ENCODE assay signal across 1 cellular context in the genomic region with DNA sequence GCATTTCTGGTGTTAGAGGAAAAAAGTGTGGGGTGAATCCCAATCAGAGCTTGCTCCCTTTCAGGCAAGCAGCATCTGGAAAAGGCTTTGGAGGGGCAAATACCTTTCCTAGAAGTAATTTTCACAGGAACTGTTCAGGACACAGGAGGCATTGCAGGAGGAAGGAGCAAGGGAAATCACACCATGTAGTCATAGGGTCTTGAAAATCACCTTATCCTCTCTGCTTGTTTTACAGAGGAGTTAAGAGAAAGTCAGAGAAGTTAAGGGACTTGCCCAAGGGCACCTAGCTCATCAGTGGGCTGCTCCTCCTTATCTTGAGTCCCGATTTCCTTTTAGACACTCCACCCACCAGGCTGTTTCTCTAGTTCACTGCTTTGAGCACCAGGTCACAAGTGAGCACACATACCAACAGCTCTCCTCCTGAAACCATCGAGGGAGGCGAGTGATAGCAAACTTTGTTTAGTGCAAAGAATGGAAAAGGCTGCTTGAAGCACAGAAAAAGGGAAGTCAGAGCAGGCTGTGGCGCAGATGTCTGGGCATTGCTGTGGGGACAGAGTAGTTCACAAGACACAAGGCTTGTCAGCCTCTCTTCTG.
TF ChIP-seq lines count a peak whose summit lies in the region.

No MANE protein-coding gene starts in this region.

TF ChIP-seq in HepG2, 621 proteins besides CTCF, POLR2A, EP300 and RAD21 (continued from another document):
- TF ChIP-seq, protein P1, sequence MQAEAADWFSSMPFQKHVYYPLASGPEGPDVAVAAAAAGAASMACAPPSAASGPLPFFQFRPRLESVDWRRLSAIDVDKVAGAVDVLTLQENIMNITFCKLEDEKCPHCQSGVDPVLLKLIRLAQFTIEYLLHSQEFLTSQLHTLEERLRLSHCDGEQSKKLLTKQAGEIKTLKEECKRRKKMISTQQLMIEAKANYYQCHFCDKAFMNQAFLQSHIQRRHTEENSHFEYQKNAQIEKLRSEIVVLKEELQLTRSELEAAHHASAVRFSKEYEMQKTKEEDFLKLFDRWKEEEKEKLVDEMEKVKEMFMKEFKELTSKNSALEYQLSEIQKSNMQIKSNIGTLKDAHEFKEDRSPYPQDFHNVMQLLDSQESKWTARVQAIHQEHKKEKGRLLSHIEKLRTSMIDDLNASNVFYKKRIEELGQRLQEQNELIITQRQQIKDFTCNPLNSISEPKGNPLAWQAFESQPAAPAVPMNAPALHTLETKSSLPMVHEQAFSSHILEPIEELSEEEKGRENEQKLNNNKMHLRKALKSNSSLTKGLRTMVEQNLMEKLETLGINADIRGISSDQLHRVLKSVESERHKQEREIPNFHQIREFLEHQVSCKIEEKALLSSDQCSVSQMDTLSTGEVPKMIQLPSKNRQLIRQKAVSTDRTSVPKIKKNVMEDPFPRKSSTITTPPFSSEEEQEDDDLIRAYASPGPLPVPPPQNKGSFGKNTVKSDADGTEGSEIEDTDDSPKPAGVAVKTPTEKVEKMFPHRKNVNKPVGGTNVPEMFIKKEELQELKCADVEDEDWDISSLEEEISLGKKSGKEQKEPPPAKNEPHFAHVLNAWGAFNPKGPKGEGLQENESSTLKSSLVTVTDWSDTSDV (CRISPR knock-in tag; IDR thresholded peaks at IDR 0.05), result no peak
- TF ChIP-seq ZNF10 (CRISPR knock-in tag; IDR thresholded peaks at IDR 0.05; ENCODE audit: borderline replicate concordance, low read depth), result no peak
- no peak for TF ChIP-seq ZNF451 (CRISPR knock-in tag; IDR thresholded peaks at IDR 0.05)
- no peak for TF ChIP-seq KLF6 (CRISPR knock-in tag; IDR thresholded peaks at IDR 0.05)
- TF ChIP-seq, protein P2, sequence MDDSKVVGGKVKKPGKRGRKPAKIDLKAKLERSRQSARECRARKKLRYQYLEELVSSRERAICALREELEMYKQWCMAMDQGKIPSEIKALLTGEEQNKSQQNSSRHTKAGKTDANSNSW (CRISPR knock-in tag; IDR thresholded peaks at IDR 0.05; ENCODE audit: borderline replicate concordance), result no peak
- TF ChIP-seq GABPB1 (CRISPR knock-in tag; IDR thresholded peaks at IDR 0.05), result no peak
- TF ChIP-seq CREB1 (IDR thresholded peaks at IDR 0.05), result no peak
- no peak for TF ChIP-seq CREB1 (CRISPR knock-in tag; IDR thresholded peaks at IDR 0.05)
- TF ChIP-seq, protein P3, sequence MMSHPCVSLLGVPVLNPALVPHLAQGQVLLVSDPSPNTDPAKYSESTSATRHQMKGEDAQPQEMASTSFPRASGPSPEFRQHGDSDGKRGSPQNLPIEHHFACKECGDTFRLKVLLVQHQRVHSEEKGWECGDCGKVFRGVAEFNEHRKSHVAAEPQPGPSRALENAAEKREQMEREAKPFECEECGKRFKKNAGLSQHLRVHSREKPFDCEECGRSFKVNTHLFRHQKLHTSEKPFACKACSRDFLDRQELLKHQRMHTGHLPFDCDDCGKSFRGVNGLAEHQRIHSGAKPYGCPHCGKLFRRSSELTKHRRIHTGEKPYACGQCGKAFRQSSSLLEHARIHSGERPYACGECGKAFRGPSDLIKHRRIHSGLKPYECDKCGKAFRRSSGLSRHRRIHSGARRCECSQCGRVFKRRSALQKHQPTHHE (CRISPR knock-in tag; IDR thresholded peaks at IDR 0.05; ENCODE audit: borderline replicate concordance), result no peak
- no peak for TF ChIP-seq ZNF17 (CRISPR knock-in tag; IDR thresholded peaks at IDR 0.05)
- TF ChIP-seq CBX2 (IDR thresholded peaks at IDR 0.05; ENCODE audit: low read depth, low read length), result no peak
- TF ChIP-seq CBX2 (CRISPR knock-in tag; IDR thresholded peaks at IDR 0.05; ENCODE audit: low read depth), result no peak
- no peak for TF ChIP-seq RFX1 (IDR thresholded peaks at IDR 0.05)
- TF ChIP-seq ZNF674 (CRISPR knock-in tag; IDR thresholded peaks at IDR 0.05; ENCODE audit: low read depth), result no peak
- no peak for TF ChIP-seq ZFP62 (CRISPR knock-in tag; IDR thresholded peaks at IDR 0.05)
- no peak for TF ChIP-seq NFATC3 (CRISPR knock-in tag; IDR thresholded peaks at IDR 0.05)
- TF ChIP-seq ZNF773 (CRISPR knock-in tag; IDR thresholded peaks at IDR 0.05; ENCODE audit: borderline replicate concordance), result no peak
- TF ChIP-seq ZNF839 (CRISPR knock-in tag; IDR thresholded peaks at IDR 0.05; ENCODE audit: borderline replicate concordance), result no peak
